In genomic region chr22:19892249-19892879, GRCh38 we compare ENCODE assay signal across 8 cellular contexts. TPM values are rescaled to one million over a fixed set of nuclear protein-coding genes. Genes with fewer than 3 reads are reported as not detected.
DNase-seq lines count a peak whose midpoint lies in the region; TF ChIP-seq lines count a peak whose summit lies in the region.

No MANE protein-coding gene starts in this region.

- H3K27me3 Mint-ChIP-seq in immature natural killer cell (ENCODE audit: low read depth in 3 of 3) = peaks cover 0 to 2% (median 0%) of the 10 kb centered on the region in 3 donors

- H3K27me3 ChIP-seq in AG04450 (ENCODE audit: control insufficient read depth, insufficient read depth, low read length) = no peaks in the 10 kb centered on the region

- peak overlapping the region; percentile 88 for H3K27ac ChIP-seq in AG04450 (ENCODE audit: low read depth, low read length)

- H3K4me3 Mint-ChIP-seq in immature natural killer cell = peak overlapping the region; percentile 47 to 85 (median 74)

- no peak for TF ChIP-seq CTCF in AG04450 (IDR thresholded peaks at IDR 0.05; ENCODE audit: low read depth, low read length)

- H3K4me3 ChIP-seq in AG04450 (ENCODE audit: low read depth, low read length) = no peak overlapping the region

- H3K4me1 Mint-ChIP-seq in immature natural killer cell = peaks cover 11 to 18% of the 10 kb centered on the region in 2 donors

- no peaks in the 10 kb centered on the region for H3K9me3 Mint-ChIP-seq in immature natural killer cell

- DNase-seq in AG04450 (ENCODE audit: low read depth, low spot score) (no peak), Kasumi-1 (lab: John Stamatoyannopoulos, UW) (peak; percentile 27 to 44), immature natural killer cell (no peak), UCSD-AML1 (lab: John Stamatoyannopoulos, UW; ENCODE audit: unreplicated experiment) (no peak), NCI-H526 (lab: John Stamatoyannopoulos, UW) (no peak), SIG-M5 (lab: John Stamatoyannopoulos, UW) (no peak)
- peak; percentile 49 for DNase-seq in activated CD8-positive, alpha-beta memory T cell treated with anti-CD3 and anti-CD28 coated beads, Interleukin-2, amount 50 U/mL, for 4 hours
- DNase-seq in stimulated activated CD8-positive, alpha-beta memory T cell treated with anti-CD3 and anti-CD28 coated beads, Interleukin-15, amount 100 ng/mL, for 24 hours (ENCODE audit: low read depth) = peak; percentile 18

- POLR2A ChIA-PET in AG04450 (lab: Yijun Ruan, JAX) = interaction anchor here (1.1 to 1.5 kb wide), 3 partner anchors 11 to 27 kb away, joined by 4 to 10 read pairs (median 5); no protein-coding TSS in a partner anchor

- CTCF ChIA-PET in AG04450 (lab: Charles Lee) = interaction anchor here (0.7 to 2.0 kb wide), 3 partner anchors 18 to 162 kb away, joined by 3 to 8 read pairs (median 3); no protein-coding TSS in a partner anchor

- H3K36me3 Mint-ChIP-seq in immature natural killer cell = peaks cover 7 to 8% (median 8%) of the 10 kb centered on the region in 3 donors

- no peaks in the 10 kb centered on the region for H3K9me3 ChIP-seq in AG04450 (ENCODE audit: control insufficient read depth, insufficient read depth, low read length)

- peak overlapping the region in 3 of 6 donors; percentile 17 to 74 (median 49) for H3K27ac Mint-ChIP-seq in immature natural killer cell

RNA-seq across cellular contexts. Expression of gene GNB1L, which starts 37.7 kb away (rescaled TPM):
- polyA plus RNA-seq in AG04450 (2011; rRNA removed) (1.3 and 1.6 TPM in 2 replicates), immature natural killer cell (10 to 100 TPM; 19.1 to 30.6 (median 20.3) TPM)
- 0.43 and 0.46 TPM in 2 replicates for polyA minus RNA-seq in AG04450 (2011; rRNA and poly(A)+ RNA removed)

RNA-seq across cellular contexts. Expression of gene RTL10, which starts 37.7 kb away (rescaled TPM):
- polyA plus RNA-seq in AG04450 (2011; rRNA removed) (9.5 and 13.1 TPM in 2 replicates), immature natural killer cell (1 to 10 TPM; 1.5 to 8.1 (median 4.5) TPM)
- 18.6 and 21.3 TPM in 2 replicates for polyA minus RNA-seq in AG04450 (2011; rRNA and poly(A)+ RNA removed)

RNA-seq across cellular contexts. Expression of gene COMT, which starts 49.2 kb away (rescaled TPM):
- 79.4 and 105 TPM in 2 replicates for polyA plus RNA-seq in AG04450 (2011; rRNA removed)
- 29.9 and 32.0 TPM in 2 replicates for polyA minus RNA-seq in AG04450 (2011; rRNA and poly(A)+ RNA removed)
- 100 to 1,000 TPM; 130 to 167 (median 155) TPM for polyA plus RNA-seq in immature natural killer cell

RNA-seq across cellular contexts. Expression of gene TXNRD2, which starts 49.3 kb away (rescaled TPM):
- 13.3 and 15.8 TPM in 2 replicates for polyA plus RNA-seq in AG04450 (2011; rRNA removed)
- polyA minus RNA-seq in AG04450 (2011; rRNA and poly(A)+ RNA removed) = 15.5 and 20.1 TPM in 2 replicates
- polyA plus RNA-seq in immature natural killer cell = 10 to 100 TPM; 11.0 to 17.1 (median 15.5) TPM

Comparison
In these comparisons a context has a peak if more than half of its experiments do, and no peak if none do; other contexts are left out.
1. DNase-seq: peak in Kasumi-1 (2 of 2), activated CD8-positive, alpha-beta memory T cell treated with anti-CD3 and anti-CD28 coated beads, Interleukin-2, amount 50 U/mL, for 4 hours (single experiment) and stimulated activated CD8-positive, alpha-beta memory T cell treated with anti-CD3 and anti-CD28 coated beads, Interleukin-15, amount 100 ng/mL, for 24 hours (single experiment); none in AG04450 (single experiment), immature natural killer cell (0 of 3), UCSD-AML1 (single experiment), NCI-H526 (0 of 2) and SIG-M5 (single experiment).